Comparison of ENCODE assay signal across 8 cellular contexts in genomic region chr4:2364654-2365053, GRCh38. TPM values are rescaled to one million over a fixed set of nuclear protein-coding genes. Genes with fewer than 3 reads are reported as not detected.
A peak's percentile ranks its signal among the peaks of the same experiment; 100 is the strongest.
DNase-seq lines count a peak whose midpoint lies in the region; ATAC-seq, FAIRE-seq and TF ChIP-seq lines count a peak whose summit lies in the region.

No MANE protein-coding gene starts in this region.

- H3K4me1 ChIP-seq in esophagus (ENCODE audit: control insufficient read depth in 2 of 2, insufficient read depth in 2 of 2, low read length in 1 of 2) (peaks cover 0 to 17% of the 10 kb centered on the region in 2 donors), upper lobe of right lung (peaks cover 15% of the 10 kb centered on the region)

- no peak for TF ChIP-seq CTCF in upper lobe of right lung (IDR thresholded peaks at IDR 0.05)

- no peaks in the 10 kb centered on the region for H3K27me3 ChIP-seq in esophagus (ENCODE audit: control insufficient read depth in 1 of 2, insufficient read depth in 2 of 2, low read length in 2 of 2)
- no peaks in the 10 kb centered on the region for H3K27me3 ChIP-seq in upper lobe of right lung

- H3K27ac ChIP-seq in esophagus (ENCODE audit: low read depth in 2 of 2, low read length in 1 of 2) (no peak overlapping the region), upper lobe of right lung (no peak overlapping the region)

- peaks cover 5% of the 10 kb centered on the region for H3K36me3 Mint-ChIP-seq in activated CD8-positive, alpha-beta memory T cell treated with anti-CD3 and anti-CD28 coated beads, Interleukin-2, amount 10 ng/mL, durations not matched to agents 7 days and 5 days

- POLR2A ChIA-PET in HEK293T (lab: Yijun Ruan, JAX): no interaction called here

- FAIRE-seq in GM19239 (lab: Jason Lieb, UNC): no peak

- WGBS in esophagus, 2 donors: 13 to 14% methylated on average over 46 to 47 of the region's 47 CpGs

- peaks cover 2% of the 10 kb centered on the region for H3K9me3 Mint-ChIP-seq in activated CD8-positive, alpha-beta memory T cell treated with anti-CD3 and anti-CD28 coated beads, Interleukin-2, amount 10 ng/mL, durations not matched to agents 7 days and 5 days (ENCODE audit: low read depth)

- H3K4me3 Mint-ChIP-seq in activated CD8-positive, alpha-beta memory T cell treated with anti-CD3 and anti-CD28 coated beads, Interleukin-2, amount 10 ng/mL, durations not matched to agents 7 days and 5 days: peak overlapping the region; percentile 67

- H3K9me3 ChIP-seq in esophagus (ENCODE audit: control insufficient read depth in 2 of 2, insufficient read depth in 1 of 2, low read depth in 1 of 2, low read length in 1 of 2) (no peaks in the 10 kb centered on the region), upper lobe of right lung (no peaks in the 10 kb centered on the region)

- peaks cover 4% of the 10 kb centered on the region for H3K4me1 Mint-ChIP-seq in activated CD8-positive, alpha-beta memory T cell treated with anti-CD3 and anti-CD28 coated beads, Interleukin-2, amount 10 ng/mL, durations not matched to agents 7 days and 5 days

- intact Hi-C loops in upper lobe of right lung (cut with DNase I): no loop called here

- H3K36me3 ChIP-seq in esophagus (ENCODE audit: control insufficient read depth in 2 of 2, insufficient read depth in 2 of 2, low read length in 1 of 2): no peaks in the 10 kb centered on the region
- H3K36me3 ChIP-seq in upper lobe of right lung: no peaks in the 10 kb centered on the region

- H3K4me3 ChIP-seq in esophagus (ENCODE audit: low read depth in 1 of 2, low read length in 2 of 2): peak overlapping the region; percentile 50 to 59
- peak overlapping the region; percentile 58 for H3K4me3 ChIP-seq in upper lobe of right lung

- CTCF ChIA-PET in activated CD8-positive, alpha-beta memory T cell treated with anti-CD3 and anti-CD28 coated beads, Interleukin-2, amount 10 ng/mL, durations not matched to agents 7 days and 5 days (lab: Charles Lee): interaction anchor here (1.1 kb wide), 1 partner anchor 29 kb away, joined by 3 read pairs; no protein-coding TSS in a partner anchor
- CTCF ChIA-PET in HEK293T (lab: Yijun Ruan, JAX): no interaction called here

- peak overlapping the region; percentile 24 for H3K27ac Mint-ChIP-seq in activated CD8-positive, alpha-beta memory T cell treated with anti-CD3 and anti-CD28 coated beads, Interleukin-2, amount 10 ng/mL, durations not matched to agents 7 days and 5 days

- peak; percentile 94 for ATAC-seq in activated CD8-positive, alpha-beta memory T cell treated with anti-CD3 and anti-CD28 coated beads, Interleukin-2, amount 10 ng/mL, durations not matched to agents 7 days and 5 days
- ATAC-seq in upper lobe of right lung: peak; percentile 79
- ATAC-seq in GM21423 (IDR thresholded peaks at IDR 0.05; ENCODE audit: unreplicated experiment): no peak

- peak; percentile 60 for DNase-seq in EL
- peak; percentile 80 for DNase-seq in activated CD8-positive, alpha-beta memory T cell treated with anti-CD3 and anti-CD28 coated beads, Interleukin-2, amount 10 ng/mL, durations not matched to agents 7 days and 5 days
- peak; percentile 59 for DNase-seq in retina
- peak; percentile 80 for DNase-seq in upper lobe of right lung
- no peak for DNase-seq in HEK293T (ENCODE audit: extremely low spot score)
- DNase-seq in GM19239 (ENCODE audit: insufficient read length, low spot score): no peak

- H3K27me3 Mint-ChIP-seq in activated CD8-positive, alpha-beta memory T cell treated with anti-CD3 and anti-CD28 coated beads, Interleukin-2, amount 10 ng/mL, durations not matched to agents 7 days and 5 days: no peaks in the 10 kb centered on the region

TF ChIP-seq in HEK293T, 16 proteins besides CTCF, POLR2A, EP300 and RAD21:
- no peak for TF ChIP-seq CTBP1 (IDR thresholded peaks at IDR 0.05; ENCODE audit: borderline replicate concordance)
- TF ChIP-seq L3MBTL2 (conservative IDR thresholded peaks at IDR 0.05): no peak
- TF ChIP-seq SP1 (IDR thresholded peaks at IDR 0.05): no peak
- TF ChIP-seq NFRKB (IDR thresholded peaks at IDR 0.05): no peak
- TF ChIP-seq FOXK2 (IDR thresholded peaks at IDR 0.05): no peak
- no peak for TF ChIP-seq ELF4 (IDR thresholded peaks at IDR 0.05)
- TF ChIP-seq, protein P1, sequence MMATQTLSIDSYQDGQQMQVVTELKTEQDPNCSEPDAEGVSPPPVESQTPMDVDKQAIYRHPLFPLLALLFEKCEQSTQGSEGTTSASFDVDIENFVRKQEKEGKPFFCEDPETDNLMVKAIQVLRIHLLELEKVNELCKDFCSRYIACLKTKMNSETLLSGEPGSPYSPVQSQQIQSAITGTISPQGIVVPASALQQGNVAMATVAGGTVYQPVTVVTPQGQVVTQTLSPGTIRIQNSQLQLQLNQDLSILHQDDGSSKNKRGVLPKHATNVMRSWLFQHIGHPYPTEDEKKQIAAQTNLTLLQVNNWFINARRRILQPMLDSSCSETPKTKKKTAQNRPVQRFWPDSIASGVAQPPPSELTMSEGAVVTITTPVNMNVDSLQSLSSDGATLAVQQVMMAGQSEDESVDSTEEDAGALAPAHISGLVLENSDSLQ (IDR thresholded peaks at IDR 0.05): no peak
- no peak for TF ChIP-seq SUZ12 (IDR thresholded peaks at IDR 0.05)
- no peak for TF ChIP-seq FOXA1 (IDR thresholded peaks at IDR 0.05)
- no peak for TF ChIP-seq BHLHE40 (IDR thresholded peaks at IDR 0.05; ENCODE audit: borderline replicate concordance)
- TF ChIP-seq ARNT (IDR thresholded peaks at IDR 0.05): no peak
- TF ChIP-seq FOXM1 (IDR thresholded peaks at IDR 0.05; ENCODE audit: borderline replicate concordance): no peak
- no peak for TF ChIP-seq LEF1 (IDR thresholded peaks at IDR 0.05; ENCODE audit: borderline replicate concordance)

RNA-seq across cellular contexts. Expression of gene ZFYVE28, which starts 53.8 kb away (rescaled TPM):
- 10 to 100 TPM; 12.5 to 30.3 TPM for total RNA-seq in activated CD8-positive, alpha-beta memory T cell treated with anti-CD3 and anti-CD28 coated beads, Interleukin-2, amount 10 ng/mL, durations not matched to agents 7 days and 5 days
- 1 to 10 TPM; 5.2 to 5.4 TPM for polyA plus RNA-seq in esophagus
- total RNA-seq in upper lobe of right lung: 16.6 TPM

RNA-seq across cellular contexts. Expression of gene CFAP99, which starts 54.1 kb away (rescaled TPM):
- not detected for total RNA-seq in activated CD8-positive, alpha-beta memory T cell treated with anti-CD3 and anti-CD28 coated beads, Interleukin-2, amount 10 ng/mL, durations not matched to agents 7 days and 5 days
- polyA plus RNA-seq in esophagus: under 1 TPM; 0.04 to 0.07 TPM
- not detected for total RNA-seq in upper lobe of right lung

Comparison
In these comparisons a context has a peak if more than half of its experiments do, and no peak if none do; other contexts are left out.
1. DNase-seq: peak in EL (single experiment), activated CD8-positive, alpha-beta memory T cell treated with anti-CD3 and anti-CD28 coated beads, Interleukin-2, amount 10 ng/mL, durations not matched to agents 7 days and 5 days (single experiment), retina (single experiment) and upper lobe of right lung (single experiment); none in HEK293T (single experiment) and GM19239 (single experiment).